Comparison of ENCODE assay signal across 27 cellular contexts in genomic region chr15:68557469-68558317, GRCh38. TPM values are rescaled to one million over a fixed set of nuclear protein-coding genes. Genes with fewer than 3 reads are reported as not detected.
"Had no signal": no experiment of that assay in that cellular context is flagged by ENCODE, and none has a peak within 500 bp of the region (broad histone marks: within the 10 kb centered on the region; RNA-seq: fewer than 3 reads in every experiment).

No MANE protein-coding gene starts in this region.

- H3K4me1 ChIP-seq: breast epithelium, prostate gland had no signal

- H3K4me3 Mint-ChIP-seq: activated CD8-positive, alpha-beta T cell treated with anti-CD3 and anti-CD28 coated beads for 36 hours had no signal

- H3K9me3 ChIP-seq: adrenal gland, breast epithelium, gastroesophageal sphincter, mucosa of descending colon, prostate gland, right atrium auricular region, thyroid gland, upper lobe of right lung had no signal

- H3K9me3 Mint-ChIP-seq: activated CD4-positive, alpha-beta T cell treated with anti-CD3 and anti-CD28 coated beads, Interleukin-2, amount 10 ng/mL, durations not matched to agents 7 days and 5 days; activated CD8-positive, alpha-beta T cell treated with anti-CD3 and anti-CD28 coated beads for 36 hours; activated T-helper 2 cell treated with anti-CD3 and anti-CD28 coated beads, Interferon-gamma antibody, Interleukin-2, Interleukin-4, amounts not matched to agents 10 μg/mL and 5 μg/mL and 100 μg/mL, durations not matched to agents 14 hours and 24 hours and 36 hours; memory B cell; stimulated activated naive CD8-positive, alpha-beta T cell treated with anti-CD3 and anti-CD28 coated beads, Interleukin-15, Interleukin-2, amounts not matched to agents 100 ng/mL and 50 ng/mL, for 24 hours had no signal

- ATAC-seq: activated CD8-positive, alpha-beta T cell treated with anti-CD3 and anti-CD28 coated beads for 36 hours; gastroesophageal sphincter; left colon; mucosa of descending colon; upper lobe of right lung had no signal

- FAIRE-seq: astrocyte, TTC549 had no signal

- H3K4me3 ChIP-seq: adrenal gland, breast epithelium, gastroesophageal sphincter, mucosa of descending colon, prostate gland, right atrium auricular region, thyroid gland, upper lobe of right lung had no signal

- H3K27me3 ChIP-seq: right atrium auricular region, thyroid gland had no signal

- H3K27ac ChIP-seq: adrenal gland, breast epithelium, epithelial cell of prostate, gastroesophageal sphincter, prostate gland, right atrium auricular region, thyroid gland, upper lobe of right lung, WERI-Rb-1 had no signal

- H3K36me3 ChIP-seq: adrenal gland, breast epithelium, gastroesophageal sphincter, prostate gland, right atrium auricular region, thyroid gland, upper lobe of right lung, WERI-Rb-1 had no signal

- H3K36me3 Mint-ChIP-seq: activated naive CD8-positive, alpha-beta T cell; memory B cell had no signal

- DNase-seq: activated CD4-positive, alpha-beta T cell treated with anti-CD3 and anti-CD28 coated beads, Interleukin-2, amount 10 ng/mL, durations not matched to agents 7 days and 5 days; activated CD4-positive, CD25-positive, alpha-beta regulatory T cell treated with anti-CD3 and anti-CD28 coated beads, Interleukin-2, amount 50 U/mL, for 72 hours; activated CD8-positive, alpha-beta T cell treated with anti-CD3 and anti-CD28 coated beads for 36 hours; activated naive CD4-positive, alpha-beta T cell; activated T-cell treated with anti-CD3 and anti-CD28 coated beads, Interleukin-2, amount 50 U/mL, for 1 hour; cerebellar nuclear complex; cortex of kidney; head of caudate nucleus; left colon; mucosa of descending colon; stimulated activated CD4-positive, alpha-beta T cell treated with anti-CD3 and anti-CD28 coated beads, Interleukin-12 subunit alpha, Interleukin-12 subunit beta, amount 100 ng/mL, for 4 hours; substantia nigra; thyroid gland; upper lobe of right lung; WERI-Rb-1 had no signal

- H3K27ac Mint-ChIP-seq: activated CD4-positive, alpha-beta T cell treated with anti-CD3 and anti-CD28 coated beads, Interleukin-2, amount 10 ng/mL, durations not matched to agents 7 days and 5 days; activated CD8-positive, alpha-beta T cell treated with anti-CD3 and anti-CD28 coated beads for 36 hours; activated naive CD8-positive, alpha-beta T cell; activated T-helper 2 cell treated with anti-CD3 and anti-CD28 coated beads, Interferon-gamma antibody, Interleukin-2, Interleukin-4, amounts not matched to agents 10 μg/mL and 5 μg/mL and 100 μg/mL, durations not matched to agents 14 hours and 24 hours and 36 hours; memory B cell; stimulated activated naive CD8-positive, alpha-beta T cell treated with anti-CD3 and anti-CD28 coated beads, Interleukin-15, Interleukin-2, amounts not matched to agents 100 ng/mL and 50 ng/mL, for 24 hours had no signal

RNA-seq across cellular contexts. Expression of gene CORO2B, which starts 21.1 kb away (rescaled TPM):
- total RNA-seq: activated CD4-positive, alpha-beta T cell treated with anti-CD3 and anti-CD28 coated beads, Interleukin-2, amount 10 ng/mL, durations not matched to agents 7 days and 5 days; activated CD8-positive, alpha-beta T cell treated with anti-CD3 and anti-CD28 coated beads for 36 hours had no signal
